1 cellular context compared by ENCODE assay signal in the genomic region with DNA sequence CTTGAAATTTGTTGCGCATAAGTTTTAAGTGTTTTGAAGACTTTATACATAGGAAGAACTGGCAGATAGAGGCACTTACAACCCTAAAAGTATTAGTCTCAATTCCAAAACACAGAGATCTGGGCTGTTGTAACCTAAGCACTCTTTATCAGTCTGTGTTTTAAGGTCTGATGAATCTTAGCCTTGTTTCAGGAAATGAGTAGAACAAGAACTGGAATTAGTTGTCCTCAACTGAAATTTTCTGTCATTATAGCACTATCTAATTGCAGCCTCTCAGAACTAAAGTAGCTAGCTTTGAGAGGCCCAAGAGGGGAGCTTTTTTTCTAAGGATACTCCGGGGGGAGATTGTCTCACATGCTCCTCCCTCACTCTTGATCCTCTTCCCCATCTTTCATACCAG.
TF ChIP-seq lines count a peak whose summit lies in the region.

No MANE protein-coding gene starts in this region.

TF ChIP-seq in IMR-90, 13 proteins besides CTCF, POLR2A, EP300 and RAD21:
- TF ChIP-seq MAFK (IDR thresholded peaks at IDR 0.05; ENCODE audit: low read depth, low read length) = no peak
- TF ChIP-seq NFE2L2 (IDR thresholded peaks at IDR 0.05; ENCODE audit: low read depth, low read length) = no peak
- TF ChIP-seq USF2 (IDR thresholded peaks at IDR 0.05; ENCODE audit: low read depth, low read length) = no peak
- TF ChIP-seq SMC3 (IDR thresholded peaks at IDR 0.05; ENCODE audit: low read depth, low read length) = no peak
- TF ChIP-seq, protein P1, sequence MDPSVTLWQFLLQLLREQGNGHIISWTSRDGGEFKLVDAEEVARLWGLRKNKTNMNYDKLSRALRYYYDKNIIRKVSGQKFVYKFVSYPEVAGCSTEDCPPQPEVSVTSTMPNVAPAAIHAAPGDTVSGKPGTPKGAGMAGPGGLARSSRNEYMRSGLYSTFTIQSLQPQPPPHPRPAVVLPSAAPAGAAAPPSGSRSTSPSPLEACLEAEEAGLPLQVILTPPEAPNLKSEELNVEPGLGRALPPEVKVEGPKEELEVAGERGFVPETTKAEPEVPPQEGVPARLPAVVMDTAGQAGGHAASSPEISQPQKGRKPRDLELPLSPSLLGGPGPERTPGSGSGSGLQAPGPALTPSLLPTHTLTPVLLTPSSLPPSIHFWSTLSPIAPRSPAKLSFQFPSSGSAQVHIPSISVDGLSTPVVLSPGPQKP (IDR thresholded peaks at IDR 0.05; ENCODE audit: borderline replicate concordance, low read depth, low read length) = no peak
- no peak for TF ChIP-seq CHD1 (IDR thresholded peaks at IDR 0.05; ENCODE audit: low read depth, low read length)
- TF ChIP-seq RCOR1 (IDR thresholded peaks at IDR 0.05; ENCODE audit: insufficient replicate concordance, low read length) = no peak
- TF ChIP-seq MXI1 (IDR thresholded peaks at IDR 0.05; ENCODE audit: borderline replicate concordance, low read depth, low read length) = no peak
- no peak for TF ChIP-seq MAZ (IDR thresholded peaks at IDR 0.05; ENCODE audit: borderline replicate concordance, low read depth, low read length)
- TF ChIP-seq BHLHE40 (IDR thresholded peaks at IDR 0.05; ENCODE audit: low read depth, low read length) = no peak
- TF ChIP-seq FOS (IDR thresholded peaks at IDR 0.05; ENCODE audit: low read depth, low read length) = no peak
- no peak for TF ChIP-seq CEBPB (IDR thresholded peaks at IDR 0.05; ENCODE audit: low read depth, low read length)
- no peak for TF ChIP-seq RFX5 (IDR thresholded peaks at IDR 0.05; ENCODE audit: low read depth, low read length)
